Comparison of ENCODE assay signal across 8 cellular contexts in the genomic region with DNA sequence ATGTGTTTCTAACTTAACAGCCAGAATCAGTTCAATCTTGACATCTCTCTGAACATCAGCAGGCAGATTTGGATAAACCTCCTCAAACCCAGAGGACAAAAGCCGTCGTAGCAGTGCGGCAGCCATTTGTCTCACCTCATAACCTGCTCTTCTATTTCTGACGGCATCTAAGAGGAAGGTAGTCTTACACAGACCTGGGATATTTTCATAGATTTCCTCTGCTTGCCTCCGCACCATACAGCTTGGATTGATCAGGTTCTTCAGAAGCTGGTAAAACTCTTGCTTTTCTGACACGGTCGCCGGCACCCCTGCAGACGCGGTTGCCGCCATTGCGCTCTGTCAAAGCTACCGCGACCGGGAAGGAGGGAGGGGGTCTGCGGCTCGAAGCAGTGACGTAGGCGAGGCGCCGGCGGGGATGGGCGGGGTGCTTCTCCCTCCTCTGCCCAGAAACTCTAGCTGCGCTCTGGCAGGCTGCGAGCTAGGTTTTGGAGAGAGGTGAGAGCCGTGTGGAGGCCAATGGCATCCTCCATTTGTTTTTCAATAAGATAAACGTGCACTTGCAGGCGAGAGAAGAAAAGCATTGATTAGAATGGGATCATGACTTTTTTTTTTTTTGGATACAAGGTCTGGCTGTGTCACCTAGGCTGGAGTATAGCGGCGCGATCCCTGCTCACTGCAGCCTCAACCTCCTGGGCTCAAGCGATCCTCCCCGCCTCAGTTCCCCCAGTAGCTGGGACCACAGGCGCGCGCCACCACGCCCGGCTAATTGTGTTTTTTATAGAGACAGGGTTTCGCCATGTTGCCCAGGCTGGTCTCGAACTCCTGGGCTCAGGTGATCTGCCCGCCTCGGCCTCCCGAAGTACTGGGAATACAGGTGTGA. TPM values are rescaled to one million over a fixed set of nuclear protein-coding genes. Genes with fewer than 3 reads are reported as not detected.
DNase-seq lines count a peak whose midpoint lies in the region; ATAC-seq, FAIRE-seq and TF ChIP-seq lines count a peak whose summit lies in the region.

A gene (minus strand): TSS at position 347 of the 880 bp plus-strand sequence. CDS start 17 bp downstream, at position 330.

- H3K4me1 ChIP-seq in A673 (ENCODE audit: insufficient read depth, low read length, poor library complexity, severe bottlenecking): peaks cover 10% of the 10 kb centered on the region
- peaks cover 13% of the 10 kb centered on the region for H3K4me1 ChIP-seq in mammary epithelial cell (ENCODE audit: insufficient read depth, low read length)
- H3K4me1 ChIP-seq in small intestine (ENCODE audit: control insufficient read depth in 2 of 2, insufficient read depth in 1 of 2, low read depth in 1 of 2, low read length in 1 of 2): peaks cover 0 to 6% of the 10 kb centered on the region in 2 donors

- H3K36me3 ChIP-seq in A673 (ENCODE audit: insufficient read depth, low read length, poor library complexity, severe bottlenecking) (peaks cover 15% of the 10 kb centered on the region), mammary epithelial cell (ENCODE audit: insufficient read depth, low read length) (peaks cover 9% of the 10 kb centered on the region), small intestine (ENCODE audit: control insufficient read depth in 2 of 2, insufficient read depth in 2 of 2, low read length in 2 of 2) (no peaks in the 10 kb centered on the region)

- in situ Hi-C loops in mammary epithelial cell (cut with MboI; ENCODE audit: low sequenced_read_pairs in 2 of 2): no loop called here

- H3K4me2 ChIP-seq in mammary epithelial cell (ENCODE audit: insufficient read depth, low read depth, low read length): peak within 1 kb of the TSS; percentile 79

- H3K27ac ChIP-seq in A673 (ENCODE audit: low read depth, low read length, poor library complexity, severe bottlenecking) (peak within 1 kb of the TSS; percentile 80), mammary epithelial cell (ENCODE audit: insufficient read depth, low read depth, low read length) (peak within 1 kb of the TSS; percentile 82), small intestine (ENCODE audit: low read depth in 1 of 2, low read length in 1 of 2) (peak within 1 kb of the TSS; percentile 65 to 91)

- intact Hi-C loops in A673 (cut with micrococcal nuclease; ENCODE audit: unreplicated experiment) (no loop called here), mammary epithelial cell (cut with micrococcal nuclease) (no loop called here)

- WGBS in mammary epithelial cell (ENCODE audit: low coverage, missing lambda C conversion rate): 1% methylated on average over 14 of the region's 43 CpGs
- WGBS in small intestine, 3 donors: 4 to 7% (median 6%) methylated on average over 39 to 43 of the region's 43 CpGs

- dilution Hi-C loops in mammary epithelial cell (cut with HindIII; ENCODE audit: low sequenced_read_pairs): loop anchor here (5.0 kb wide), 1 partner anchor 183 kb away; a partner anchor contains a TSS

- peak within 1 kb of the TSS; percentile 95 for H2AFZ ChIP-seq in mammary epithelial cell (ENCODE audit: low read depth, low read length)

- DNase-seq in A673 (ENCODE audit: low spot score) (peak; percentile 92), NCI-H2196 treated with DMSO at 0.1 percent for 48 hours (lab: John Stamatoyannopoulos, UW; ENCODE audit: unreplicated experiment) (peak; percentile 98), mammary epithelial cell (peak; percentile 80), iPS-NIHi11 (ENCODE audit: low spot score) (peak; percentile 90), small intestine (peak; percentile 84)

- BruUV-seq in A673 (replicated peaks; lab: Mats Ljungman, UMichigan) (no TSS peak), mammary epithelial cell (replicated peaks; lab: Mats Ljungman, UMichigan) (no TSS peak)

- H3K27me3 ChIP-seq in A673 (replicated peaks; ENCODE audit: insufficient read depth, low read depth, low read length, poor library complexity) (no peaks in the 10 kb centered on the region), mammary epithelial cell (ENCODE audit: insufficient read depth, low read length) (no peaks in the 10 kb centered on the region), small intestine (ENCODE audit: control insufficient read depth in 2 of 2, insufficient read depth in 2 of 2, low read length in 2 of 2) (no peaks in the 10 kb centered on the region)

- H3K9me3 ChIP-seq in A673 (ENCODE audit: low read depth, low read length, poor library complexity, severe bottlenecking) (no peaks in the 10 kb centered on the region), mammary epithelial cell (replicated peaks; ENCODE audit: insufficient read depth, low read length) (no peaks in the 10 kb centered on the region), small intestine (ENCODE audit: control insufficient read depth, low read depth) (no peaks in the 10 kb centered on the region)

- H3K79me2 ChIP-seq in mammary epithelial cell (ENCODE audit: insufficient read depth, low read length): peaks cover 46% of the 10 kb centered on the region

- ATAC-seq in GM18867 (IDR thresholded peaks at IDR 0.05; ENCODE audit: unreplicated experiment) (peak; percentile 98), HG03097 (IDR thresholded peaks at IDR 0.05; ENCODE audit: low FRiP score, unreplicated experiment) (peak; percentile 97)

- H3K4me3 ChIP-seq in A673 (ENCODE audit: low read depth, low read length, poor library complexity, severe bottlenecking) (peak within 1 kb of the TSS; percentile 67), WI38 (ENCODE audit: low read depth, low read length) (peak within 1 kb of the TSS; percentile 66), mammary epithelial cell (replicated peaks in 1 of 3; ENCODE audit: insufficient read depth in 1 of 3, low read depth in 2 of 3, low read length in 3 of 3) (peak within 1 kb of the TSS; percentile 62 to 90 (median 65)), small intestine (ENCODE audit: low read depth in 1 of 2, low read length in 2 of 2) (peak within 1 kb of the TSS; percentile 57 to 58)

- TF ChIP-seq CTCF in A673 (conservative IDR thresholded peaks at IDR 0.05; ENCODE audit: low read depth, low read length) (no peak), WI38 (IDR thresholded peaks at IDR 0.05; ENCODE audit: low read depth, low read length) (no peak), mammary epithelial cell (conservative IDR thresholded peaks at IDR 0.05 in 1 of 2, IDR thresholded peaks at IDR 0.05 in 1 of 2; ENCODE audit: extremely low read depth in 1 of 2, insufficient read depth in 1 of 2, low read depth in 1 of 2, low read length in 2 of 2) (no peak)

- peak within 1 kb of the TSS; percentile 87 for H3K9ac ChIP-seq in mammary epithelial cell (ENCODE audit: insufficient read depth, low read length)

- no peaks in the 10 kb centered on the region for H4K20me1 ChIP-seq in mammary epithelial cell (ENCODE audit: insufficient read depth, low read length)

- POLR2A ChIA-PET in A673 (lab: Charles Lee; ENCODE audit: low non-redundant PET): interaction anchor here (0.5 kb wide), 1 partner anchor 48 kb away, joined by 3 read pairs; no protein-coding TSS in a partner anchor

- CTCF ChIA-PET in A673 (lab: Charles Lee): no interaction called here
- CTCF ChIA-PET in mammary epithelial cell (lab: Charles Lee; ENCODE audit: low non-redundant PET): interaction anchor here (0.7 kb wide), 1 partner anchor 68 kb away, joined by 5 read pairs; no protein-coding TSS in a partner anchor

- no peak for FAIRE-seq in small intestine (lab: Jason Lieb, UNC)

RNA-seq across cellular contexts. Expression of the gene that starts here (rescaled TPM):
- total RNA-seq in A673 (2021) (16.8 and 20.1 TPM in 2 replicates), mammary epithelial cell (10 to 100 TPM; 13.4 to 23.3 TPM)
- polyA plus RNA-seq in mammary epithelial cell (6.8 TPM), small intestine (1 to 10 TPM; 2.7 to 5.9 (median 3.4) TPM)
- polyA minus RNA-seq in mammary epithelial cell: 27.0 TPM

Comparison
In these comparisons a context has a peak if more than half of its experiments do, and no peak if none do; other contexts are left out.
1. Peak in every context shown above with its lines: DNase-seq, ATAC-seq, H3K4me3 ChIP-seq and H3K27ac ChIP-seq.